Comparison of ENCODE assay signal across 8 cellular contexts in the genomic region with DNA sequence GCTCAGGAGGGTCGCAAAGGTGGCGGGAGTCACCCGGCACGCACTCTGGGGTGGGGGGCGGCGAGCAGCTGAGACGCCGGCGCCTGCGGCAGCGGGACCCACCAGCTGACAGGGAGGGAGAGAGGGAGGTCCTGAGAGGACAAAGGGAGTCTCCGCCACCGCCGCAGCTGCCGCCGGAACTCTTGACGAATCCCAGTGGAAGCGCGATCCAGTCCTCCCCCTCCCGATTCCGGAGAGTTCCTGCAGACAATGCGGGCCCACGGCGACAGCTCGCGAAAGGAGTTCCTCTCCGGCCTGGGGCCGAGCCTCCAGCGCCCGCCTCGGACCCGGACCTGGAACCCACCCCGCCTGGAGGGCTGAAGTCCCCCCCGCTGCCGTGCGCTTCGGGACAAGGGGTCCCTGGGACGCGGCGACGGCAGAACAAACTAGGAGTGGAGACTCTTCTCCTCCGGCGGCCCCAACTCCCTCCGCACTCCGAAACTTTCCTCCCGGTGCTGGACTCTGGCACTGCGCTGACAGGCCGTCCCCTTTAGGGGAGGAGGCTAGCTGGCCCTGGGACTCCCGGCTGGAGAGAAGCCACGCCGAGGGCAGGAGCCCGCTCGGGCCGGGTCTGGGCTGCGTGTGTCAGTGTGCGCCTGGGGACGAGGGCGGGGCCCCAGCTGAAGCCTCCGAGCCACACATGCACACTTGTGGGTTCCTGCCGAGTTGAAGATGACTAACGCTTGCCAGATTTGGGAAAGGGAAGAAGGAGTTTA. TPM values are rescaled to one million over a fixed set of nuclear protein-coding genes. Genes with fewer than 3 reads are reported as not detected.
A peak's percentile ranks its signal among the peaks of the same experiment; 100 is the strongest.
DNase-seq lines count a peak whose midpoint lies in the region; ATAC-seq and TF ChIP-seq lines count a peak whose summit lies in the region.

A gene (minus strand): TSS at position 623 of the 755 bp plus-strand sequence. CDS start 669 bp downstream, outside the sequence.

- TF ChIP-seq CTCF in omental fat pad (IDR thresholded peaks at IDR 0.05): no peak
- peak in 1 of 6 experiments; percentile 7 for TF ChIP-seq CTCF in thyroid gland (IDR thresholded peaks at IDR 0.05)

- intact Hi-C loops in thyroid gland (cut with DNase I): no loop called here

- H3K4me3 ChIP-seq in HUES64 (ENCODE audit: low read length) (peak within 1 kb of the TSS; percentile 74), SK-N-MC (peak within 1 kb of the TSS; percentile 84), thyroid gland (replicated peaks in 1 of 3) (peak within 1 kb of the TSS; percentile 23 to 81 (median 78))

- H3K4me1 ChIP-seq in HUES64 (ENCODE audit: insufficient read depth, low read length) (peaks cover 17% of the 10 kb centered on the region), thyroid gland (peaks cover 0 to 6% of the 10 kb centered on the region in 2 donors)

- H3K36me3 ChIP-seq in HUES64 (ENCODE audit: insufficient read depth, low read length): peaks cover 3% of the 10 kb centered on the region; the same call in 1 of the 2 replicates
- no peaks in the 10 kb centered on the region for H3K36me3 ChIP-seq in SK-N-MC (ENCODE audit: insufficient read depth, low read length)
- H3K36me3 ChIP-seq in thyroid gland: no peaks in the 10 kb centered on the region

- no peaks in the 10 kb centered on the region for H3K9me3 ChIP-seq in HUES64 (ENCODE audit: insufficient read depth, low read depth, low read length)
- no peaks in the 10 kb centered on the region for H3K9me3 ChIP-seq in SK-N-MC (ENCODE audit: low read depth, low read length)
- no peaks in the 10 kb centered on the region for H3K9me3 ChIP-seq in thyroid gland

- H3K27me3 ChIP-seq in HUES64 (ENCODE audit: insufficient read depth, low read length) (peaks cover 36% of the 10 kb centered on the region), thyroid gland (no peaks in the 10 kb centered on the region)

- ATAC-seq in GM21528 (IDR thresholded peaks at IDR 0.05; ENCODE audit: low FRiP score, unreplicated experiment): peak; percentile 79
- peak; percentile 90 for ATAC-seq in omental fat pad (ENCODE audit: low FRiP score)

- DNase-seq in DMS79 (lab: John Stamatoyannopoulos, UW) (peak; percentile 2), SK-N-MC (ENCODE audit: low read depth, low spot score) (no peak), glomerular endothelial cell (ENCODE audit: extremely low read depth, low read depth, low spot score) (no peak), omental fat pad (ENCODE audit: low spot score) (peak; percentile 66), thyroid gland (peak; percentile 79 to 87)
- DNase-seq in activated naive CD4-positive, alpha-beta T cell treated with anti-CD3 and anti-CD28 coated beads, Interleukin-2, amount 50 U/mL, for 16 hours: peak; percentile 54

- H3K9ac ChIP-seq in HUES64 (ENCODE audit: low read depth, low read length) (peak within 1 kb of the TSS; percentile 76), SK-N-MC (ENCODE audit: insufficient read length) (peak within 1 kb of the TSS; percentile 75)

- H3K27ac ChIP-seq in HUES64 (ENCODE audit: low read depth, low read length): peak within 1 kb of the TSS; percentile 44
- H3K27ac ChIP-seq in SK-N-MC: no peak within 1 kb of the TSS
- H3K27ac ChIP-seq in thyroid gland: peak within 1 kb of the TSS; percentile 71 to 83 (median 83)

- peak in 1 of 2 donors; percentile 62 for TF ChIP-seq POLR2A in thyroid gland (IDR thresholded peaks at IDR 0.05)

- under 1% methylated on average over 61 of the region's 61 CpGs for WGBS in HUES64
- 0 to 3% methylated on average over 15 to 26 of the region's 61 CpGs for WGBS in thyroid gland, 2 donors

RNA-seq across cellular contexts. Expression of the gene that starts here (rescaled TPM):
- 13.3 TPM for polyA plus RNA-seq in HUES64 (2013, experiment 1 of 2)
- 19.6 TPM for polyA plus RNA-seq in HUES64 (2013, experiment 2 of 2)
- total RNA-seq in glomerular endothelial cell (45.6 and 50.9 TPM in 2 replicates), omental fat pad (100 to 1,000 TPM in 3 of 4 donors, 10 to 100 TPM in 1; 86.7 to 208 (median 139) TPM), thyroid gland (10 to 100 TPM; 21.2 to 46.1 (median 24.3) TPM)

Comparison
In these comparisons a context has a peak if more than half of its experiments do, and no peak if none do; other contexts are left out.
1. DNase-seq: peak in DMS79 (single experiment), activated naive CD4-positive, alpha-beta T cell treated with anti-CD3 and anti-CD28 coated beads, Interleukin-2, amount 50 U/mL, for 16 hours (single experiment), omental fat pad (single experiment) and thyroid gland (2 of 2); none in SK-N-MC (single experiment) and glomerular endothelial cell (single experiment).
2. Peak in every context shown above with its lines, with median percentiles within 50 percentile points of each other: H3K4me3 ChIP-seq.